ENCODE assay signal across 24 cellular contexts in the genomic region with DNA sequence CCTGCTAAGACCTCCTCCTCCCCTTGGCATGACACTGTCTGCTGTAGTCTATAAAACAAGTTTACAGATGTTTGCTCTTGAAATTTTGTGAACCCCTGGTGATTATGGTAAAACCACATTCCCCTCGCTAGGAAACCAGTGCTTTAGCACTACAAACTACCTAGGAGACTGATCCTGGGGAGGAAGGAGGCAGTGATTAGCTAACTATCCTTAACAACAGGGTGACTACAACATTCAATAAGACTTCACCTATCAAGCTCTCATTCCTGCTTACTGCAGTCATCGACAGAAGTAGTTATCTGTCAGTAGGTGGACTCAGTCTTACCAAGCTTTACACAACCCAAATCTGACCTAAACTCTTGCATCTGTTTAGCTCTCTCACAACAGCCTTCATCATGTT.
"Had no signal": no experiment of that assay in that cellular context is flagged by ENCODE, and none has a peak within 500 bp of the region (broad histone marks: within the 10 kb centered on the region; RNA-seq: fewer than 3 reads in every experiment).

No MANE protein-coding gene starts in this region.

- H3K4me1 ChIP-seq: colonic mucosa, heart left ventricle, left ventricle myocardium inferior, lower lobe of right lung, psoas muscle, right lobe of liver, testis, transverse colon had no signal

- H3K27me3 Mint-ChIP-seq: memory B cell; naive B cell; stimulated activated memory B cell treated with anti-CD40 and anti-IgM and Interleukin-4, amounts not matched to agents 10 μg/mL and 1 μg/mL and 100 μg/mL, for 72 hours; stimulated activated naive CD8-positive, alpha-beta T cell treated with anti-CD3 and anti-CD28 coated beads, Interleukin-15, Interleukin-2, amounts not matched to agents 100 ng/mL and 50 ng/mL, for 24 hours had no signal

- H3K27ac Mint-ChIP-seq: memory B cell; naive B cell; nephron; stimulated activated memory B cell treated with anti-CD40 and anti-IgM and Interleukin-4, amounts not matched to agents 10 μg/mL and 1 μg/mL and 100 μg/mL, for 72 hours; stimulated activated naive CD8-positive, alpha-beta T cell treated with anti-CD3 and anti-CD28 coated beads, Interleukin-15, Interleukin-2, amounts not matched to agents 100 ng/mL and 50 ng/mL, for 24 hours had no signal

- DNase-seq: cerebellar nuclear complex; colonic mucosa; effector CD4-positive, alpha-beta T cell; heart left ventricle; hypothalamus; islet precursor cell; left cardiac atrium; left ventricle myocardium inferior; lower lobe of right lung; naive B cell; psoas muscle; retina; right lobe of liver; stimulated activated CD4-positive, alpha-beta T cell treated with anti-CD3 and anti-CD28 coated beads, Interleukin-15, amount 100 ng/mL, for 24 hours; stimulated activated CD4-positive, alpha-beta T cell treated with anti-CD3 and anti-CD28 coated beads, Interleukin-1b, Interleukin-23, amount 100 ng/mL, for 48 hours; stimulated activated CD4-positive, alpha-beta T cell treated with anti-CD3 and anti-CD28 coated beads, Interleukin-4, amount 100 ng/mL, for 24 hours; testis; transverse colon had no signal

- H3K27ac ChIP-seq: colonic mucosa, heart left ventricle, left ventricle myocardium inferior, lower lobe of right lung, psoas muscle, right lobe of liver, testis, transverse colon had no signal

- H3K36me3 ChIP-seq: colonic mucosa, heart left ventricle, left ventricle myocardium inferior, lower lobe of right lung, right lobe of liver, transverse colon had no signal

- FAIRE-seq: frontal cortex, urothelium cell line had no signal

- H3K9me3 ChIP-seq: colonic mucosa, heart left ventricle, left ventricle myocardium inferior, lower lobe of right lung, psoas muscle, right lobe of liver, testis, transverse colon had no signal

- H3K4me3 Mint-ChIP-seq: memory B cell; naive B cell; nephron; stimulated activated memory B cell treated with anti-CD40 and anti-IgM and Interleukin-4, amounts not matched to agents 10 μg/mL and 1 μg/mL and 100 μg/mL, for 72 hours; stimulated activated naive CD8-positive, alpha-beta T cell treated with anti-CD3 and anti-CD28 coated beads, Interleukin-15, Interleukin-2, amounts not matched to agents 100 ng/mL and 50 ng/mL, for 24 hours had no signal

- H3K4me1 Mint-ChIP-seq: memory B cell; naive B cell; nephron; stimulated activated memory B cell treated with anti-CD40 and anti-IgM and Interleukin-4, amounts not matched to agents 10 μg/mL and 1 μg/mL and 100 μg/mL, for 72 hours had no signal

- H3K36me3 Mint-ChIP-seq: memory B cell; naive B cell; stimulated activated memory B cell treated with anti-CD40 and anti-IgM and Interleukin-4, amounts not matched to agents 10 μg/mL and 1 μg/mL and 100 μg/mL, for 72 hours had no signal

- ATAC-seq: heart left ventricle; left cardiac atrium; lower lobe of right lung; psoas muscle; right lobe of liver; stimulated activated memory B cell treated with anti-CD40 and anti-IgM and Interleukin-4, amounts not matched to agents 10 μg/mL and 1 μg/mL and 100 μg/mL, for 72 hours had no signal

- H3K4me3 ChIP-seq: colonic mucosa, heart left ventricle, left ventricle myocardium inferior, lower lobe of right lung, psoas muscle, right lobe of liver, testis, transverse colon had no signal

- H3K9me3 Mint-ChIP-seq: memory B cell; nephron; stimulated activated memory B cell treated with anti-CD40 and anti-IgM and Interleukin-4, amounts not matched to agents 10 μg/mL and 1 μg/mL and 100 μg/mL, for 72 hours had no signal

- H3K27me3 ChIP-seq: colonic mucosa, heart left ventricle, right lobe of liver, testis, transverse colon had no signal
